In genomic region chr12:51049525-51049924, GRCh38 we compare ENCODE assay signal across 11 cellular contexts. TPM values are rescaled to one million over a fixed set of nuclear protein-coding genes. Genes with fewer than 3 reads are reported as not detected.
DNase-seq lines count a peak whose midpoint lies in the region; ATAC-seq, FAIRE-seq and TF ChIP-seq lines count a peak whose summit lies in the region.
"Had no signal": no experiment of that assay in that cellular context is flagged by ENCODE, and none has a peak within 500 bp of the region (broad histone marks: within the 10 kb centered on the region; RNA-seq: fewer than 3 reads in every experiment).

No MANE protein-coding gene starts in this region.

- H3K36me3 Mint-ChIP-seq in osteocyte (ENCODE audit: unreplicated experiment) = peaks cover 7% of the 10 kb centered on the region

- H4K20me1 ChIP-seq in OCI-LY1 (ENCODE audit: insufficient read depth, low read length) = no peaks in the 10 kb centered on the region
- peaks cover 0 to 3% of the 10 kb centered on the region in 2 experiments for H4K20me1 ChIP-seq in H1 (replicated peaks in 1 of 2; ENCODE audit: control insufficient read depth in 1 of 2, insufficient read depth in 2 of 2, low read length in 2 of 2)

- no peak overlapping the region for H4K91ac ChIP-seq in H1 (replicated peaks; ENCODE audit: insufficient read length, low read length)

- H3K36me3 ChIP-seq in OCI-LY1 (ENCODE audit: insufficient read depth, low read length) (peaks cover 26% of the 10 kb centered on the region), H1 (ENCODE audit: control insufficient read depth in 2 of 4, insufficient read depth in 4 of 4, low read length in 3 of 4) (peaks cover 6 to 19% (median 12%) of the 10 kb centered on the region in 4 experiments; a peak in 6 of 8 replicates), tibial nerve (peaks cover 0 to 43% (median 0%) of the 10 kb centered on the region in 3 donors)

- H2BK20ac ChIP-seq in H1 (ENCODE audit: low read length) = no peak overlapping the region

- peak overlapping the region; percentile 87 for H3K4me3 Mint-ChIP-seq in osteocyte (ENCODE audit: unreplicated experiment)

- H2AK5ac ChIP-seq in H1 (ENCODE audit: low read depth, low read length) = no peak overlapping the region

- no peak overlapping the region for H2BK120ac ChIP-seq in H1 (replicated peaks; ENCODE audit: low read depth, low read length)

- no peak overlapping the region for H3K14ac ChIP-seq in H1 (ENCODE audit: insufficient read length)

- H3K18ac ChIP-seq in H1 (ENCODE audit: extremely low read depth, low read length) = no peak overlapping the region

- no peak overlapping the region for H3K4ac ChIP-seq in H1 (replicated peaks; ENCODE audit: insufficient read length, low read depth, low read length)

- peaks cover 2% of the 10 kb centered on the region; the same call in 1 of the 2 replicates for H3K79me1 ChIP-seq in H1 (ENCODE audit: low read depth, low read length)

- H3K79me2 ChIP-seq in OCI-LY1 (ENCODE audit: insufficient read depth, low read length) (peaks cover 12% of the 10 kb centered on the region; the same call in 1 of the 2 replicates), H1 (ENCODE audit: control insufficient read depth in 1 of 2, insufficient read depth in 2 of 2, low read length in 2 of 2) (peaks cover 0 to 15% of the 10 kb centered on the region in 2 experiments; a peak in 1 of 4 replicates)

- H3K4me1 Mint-ChIP-seq in osteocyte (ENCODE audit: unreplicated experiment) = peaks cover 30% of the 10 kb centered on the region

- peaks cover 7% of the 10 kb centered on the region for H3K23me2 ChIP-seq in H1 (ENCODE audit: low read depth, low read length)

- no peaks in the 10 kb centered on the region for H3K27me3 Mint-ChIP-seq in osteocyte (ENCODE audit: unreplicated experiment)
- H3K27me3 Mint-ChIP-seq: dendritic cell treated with granulocyte-macrophage colony-stimulating factor and Interleukin-4, amounts not matched to agents 40 ng/mL and 50 ng/mL, for 4 days had no signal

- H2BK12ac ChIP-seq in H1 (ENCODE audit: low read depth, low read length) = no peak overlapping the region

- TF ChIP-seq CTCF in GM12864 (IDR thresholded peaks at IDR 0.05; ENCODE audit: low read depth, low read length, missing control alignments) = no peak
- no peak for TF ChIP-seq CTCF in OCI-LY1 (IDR thresholded peaks at IDR 0.05; ENCODE audit: low read length)
- TF ChIP-seq CTCF in H1 (IDR thresholded peaks at IDR 0.05; ENCODE audit: control extremely low read depth in 1 of 3, insufficient read depth in 1 of 3, low read depth in 1 of 3, low read length in 3 of 3) = no peak
- TF ChIP-seq CTCF in osteocyte (IDR thresholded peaks at IDR 0.05) = no peak
- TF ChIP-seq CTCF in tibial nerve (IDR thresholded peaks at IDR 0.05) = no peak

- no peak overlapping the region for H2BK15ac ChIP-seq in H1 (ENCODE audit: low read length)

- TF ChIP-seq EP300 in H1 (IDR thresholded peaks at IDR 0.05; ENCODE audit: borderline replicate concordance in 1 of 2, low read depth in 2 of 2, low read length in 2 of 2) (no peak), tibial nerve (IDR thresholded peaks at IDR 0.05) (no peak)

- no peak for TF ChIP-seq POLR2A in H1 (IDR thresholded peaks at IDR 0.05; ENCODE audit: control extremely low read depth in 1 of 2, low read depth in 2 of 2, low read length in 2 of 2)
- no peak for TF ChIP-seq POLR2A in tibial nerve (IDR thresholded peaks at IDR 0.05)

- H3K27me3 ChIP-seq in OCI-LY1 (ENCODE audit: insufficient read depth, low read length) (no peaks in the 10 kb centered on the region), H1 (replicated peaks in 1 of 4; ENCODE audit: control insufficient read depth in 3 of 4, extremely low read depth in 1 of 4, insufficient read depth in 3 of 4, low read length in 3 of 4) (no peaks in the 10 kb centered on the region), tibial nerve (no peaks in the 10 kb centered on the region)

- no peak overlapping the region for H2BK5ac ChIP-seq in H1 (ENCODE audit: low read depth, low read length)

- WGBS in H1 (ENCODE audit: extremely low coverage in 1 of 2, insufficient coverage in 1 of 2, insufficient read length in 1 of 2, insufficient replicate concordance in 2 of 2, low coverage in 1 of 2, low lambda C conversion rate in 2 of 2, missing lambda C conversion rate in 1 of 2), 2 experiments = 93% methylated on average over 3 of the region's 3 CpGs; no CpG with 5 or more reads in 1 of the 2 experiments
- WGBS in tibial nerve, 2 donors = 61 to 66% methylated on average over 3 of the region's 3 CpGs

- CTCF ChIA-PET in H1 (lab: Charles Lee; ENCODE audit: partially characterized antibody) = interaction anchor here (0.6 kb wide), 1 partner anchor 1108 kb away, joined by 3 read pairs; no protein-coding TSS in a partner anchor

- no peaks in the 10 kb centered on the region for H3K9me3 ChIP-seq in OCI-LY1 (ENCODE audit: low read length)
- H3K9me3 ChIP-seq in H1 (ENCODE audit: insufficient read depth in 2 of 2, low read depth in 1 of 2, low read length in 1 of 2) = no peaks in the 10 kb centered on the region
- no peaks in the 10 kb centered on the region for H3K9me3 ChIP-seq in tibial nerve

- H3K27ac Mint-ChIP-seq in osteocyte (ENCODE audit: unreplicated experiment) = no peak overlapping the region

- no peak overlapping the region for H3K23ac ChIP-seq in H1 (ENCODE audit: insufficient read length)

- TF ChIP-seq RAD21 in H1 (IDR thresholded peaks at IDR 0.05 in 1 of 2, conservative IDR thresholded peaks at IDR 0.05 in 1 of 2; ENCODE audit: low read depth in 2 of 2, low read length in 2 of 2) = no peak

- H3K9ac ChIP-seq in OCI-LY1 (ENCODE audit: low read length) (peak overlapping the region; percentile 84), H1 (replicated peaks in 1 of 4; ENCODE audit: extremely low read depth in 1 of 4, low read depth in 3 of 4, low read length in 3 of 4) (no peak overlapping the region)

- no peak for FAIRE-seq in H1 (lab: Jason Lieb, UNC)
- FAIRE-seq: GM12892 had no signal

- H3K56ac ChIP-seq in H1 (replicated peaks; ENCODE audit: insufficient read length, low read depth, low read length) = no peak overlapping the region

- DNase-seq in GM12864 (ENCODE audit: low read depth) (no peak), H1 (ENCODE audit: low read depth in 1 of 2, low spot score in 2 of 2) (no peak), osteocyte (ENCODE audit: extremely low spot score, unreplicated experiment) (no peak), foreskin melanocyte (no peak), tibial nerve (ENCODE audit: low spot score in 2 of 2) (no peak)
- DNase-seq: NCI-H1930 had no signal

- H3K4me1 ChIP-seq in OCI-LY1 (ENCODE audit: insufficient read depth, low read length, severe bottlenecking) = peaks cover 20% of the 10 kb centered on the region
- peaks cover 0 to 4% (median 1%) of the 10 kb centered on the region in 4 experiments; a peak in 3 of 7 replicates for H3K4me1 ChIP-seq in H1 (replicated peaks in 1 of 4; ENCODE audit: control insufficient read depth in 3 of 4, insufficient read depth in 4 of 4, low read length in 3 of 4)
- peaks cover 4 to 23% (median 19%) of the 10 kb centered on the region in 4 donors for H3K4me1 ChIP-seq in tibial nerve

- H3K27ac ChIP-seq in OCI-LY1 (ENCODE audit: low read depth, low read length, poor library complexity, severe bottlenecking) = no peak overlapping the region
- no peak overlapping the region for H3K27ac ChIP-seq in H1 (ENCODE audit: low read depth, low read length)
- H3K27ac ChIP-seq in tibial nerve = peak overlapping the region in 1 of 4 donors; percentile 86

- POLR2A ChIA-PET in H1 (lab: Charles Lee; ENCODE audit: partially characterized antibody) = interaction anchor here (0.6 to 2.4 kb wide), 5 partner anchors 23 to 155 kb away, joined by 3 to 10 read pairs (median 5); partner anchors contain the start of genes CSRNP2 and SLC11A2

- no peaks in the 10 kb centered on the region for H3K9me3 Mint-ChIP-seq in osteocyte (ENCODE audit: unreplicated experiment)
- H3K9me3 Mint-ChIP-seq: dendritic cell treated with granulocyte-macrophage colony-stimulating factor and Interleukin-4, amounts not matched to agents 40 ng/mL and 50 ng/mL, for 4 days had no signal

- no peaks in the 10 kb centered on the region for H3K9me2 ChIP-seq in OCI-LY1 (ENCODE audit: low read depth, low read length)

- no peak for ATAC-seq in GM21825 (IDR thresholded peaks at IDR 0.05; ENCODE audit: unreplicated experiment)
- ATAC-seq in GM21737 (IDR thresholded peaks at IDR 0.05; ENCODE audit: unreplicated experiment) = no peak

- no peak overlapping the region for H4K5ac ChIP-seq in H1 (ENCODE audit: insufficient read length, low read depth, low read length)

- H3K4me2 ChIP-seq in OCI-LY1 (ENCODE audit: low read length) = peak overlapping the region; percentile 88
- H3K4me2 ChIP-seq in H1 (ENCODE audit: insufficient read depth in 1 of 2, low read depth in 2 of 2, low read length in 2 of 2) = peak overlapping the region; percentile 81 to 96; a peak in 2 of 4 replicates

- H2AFZ ChIP-seq in OCI-LY1 (ENCODE audit: low read length) (no peak overlapping the region), H1 (ENCODE audit: low read length) (no peak overlapping the region)

- no peaks in the 10 kb centered on the region for H3F3A ChIP-seq in OCI-LY1 (ENCODE audit: insufficient read depth, low read length)

- H3K4me3 ChIP-seq in GM12864 (ENCODE audit: low read depth, low read length) (peak overlapping the region; percentile 75), OCI-LY1 (ENCODE audit: low read depth, low read length, poor library complexity, severe bottlenecking) (peak overlapping the region; percentile 75), H1 (ENCODE audit: extremely low read depth in 1 of 4, insufficient read depth in 2 of 4, low read depth in 3 of 4, low read length in 4 of 4) (peak overlapping the region in 2 of 4 experiments; percentile 53 to 76; a peak in 3 of 8 replicates), tibial nerve (peak overlapping the region in 1 of 4 donors; percentile 75)

- no peak overlapping the region for H4K8ac ChIP-seq in H1 (ENCODE audit: extremely low read depth, insufficient read depth, low read length)

RNA-seq across cellular contexts. Expression of gene LETMD1, which starts 1.4 kb away (rescaled TPM):
- total RNA-seq in H1 (2021; fragmentation: NEBNext Ultra II Directional; extraction: Animal tissue kit (Norgen Biotek cat#: 25700)) = 31.9 and 39.4 TPM in 2 replicates
- 52.0 and 65.3 TPM in 2 replicates for polyA plus RNA-seq in H1 (2011; rRNA removed)
- polyA plus RNA-seq in H1 (2011; cell fraction: cytosol; rRNA removed) = 70.9 TPM
- 74.8 TPM for polyA plus RNA-seq in H1 (2011; cell fraction: nucleus; rRNA removed)
- polyA plus RNA-seq in H1 (2012, experiment 1 of 2) = 54.7 to 66.8 TPM (median 60.2 TPM) in 4 replicates
- polyA plus RNA-seq in H1 (2012, experiment 2 of 2) = 40.4 TPM
- 39.1 TPM for polyA plus RNA-seq in H1 (2013, experiment 1 of 2)
- 38.6 TPM for polyA plus RNA-seq in H1 (2013, experiment 2 of 2)
- polyA minus RNA-seq in H1 (2011; rRNA and poly(A)+ RNA removed) = 79.6 and 89.9 TPM in 2 replicates
- 29.4 TPM for polyA minus RNA-seq in H1 (2011; cell fraction: cytosol; rRNA and poly(A)+ RNA removed)
- 37.1 TPM for polyA minus RNA-seq in H1 (2011; cell fraction: nucleus; rRNA and poly(A)+ RNA removed)
- total RNA-seq in osteocyte (44.9 and 45.6 TPM in 2 replicates), tibial nerve (10 to 100 TPM; 52.3 to 72.4 (median 66.7) TPM)

RNA-seq across cellular contexts. Expression of gene SLC11A2, which starts 23.3 kb away (rescaled TPM):
- total RNA-seq in H1 (2021; fragmentation: NEBNext Ultra II Directional; extraction: Animal tissue kit (Norgen Biotek cat#: 25700)) = 59.3 and 61.5 TPM in 2 replicates
- 42.8 and 55.0 TPM in 2 replicates for polyA plus RNA-seq in H1 (2011; rRNA removed)
- polyA plus RNA-seq in H1 (2011; cell fraction: cytosol; rRNA removed) = 47.5 TPM
- polyA plus RNA-seq in H1 (2011; cell fraction: nucleus; rRNA removed) = 67.8 TPM
- polyA plus RNA-seq in H1 (2012, experiment 1 of 2) = 31.7 to 50.0 TPM (median 40.8 TPM) in 4 replicates
- polyA plus RNA-seq in H1 (2012, experiment 2 of 2) = 6.9 TPM
- 47.6 TPM for polyA plus RNA-seq in H1 (2013, experiment 1 of 2)
- 48.7 TPM for polyA plus RNA-seq in H1 (2013, experiment 2 of 2)
- polyA minus RNA-seq in H1 (2011; rRNA and poly(A)+ RNA removed) = 129 and 143 TPM in 2 replicates
- 41.7 TPM for polyA minus RNA-seq in H1 (2011; cell fraction: cytosol; rRNA and poly(A)+ RNA removed)
- 77.3 TPM for polyA minus RNA-seq in H1 (2011; cell fraction: nucleus; rRNA and poly(A)+ RNA removed)
- total RNA-seq in osteocyte (42.6 and 51.8 TPM in 2 replicates), tibial nerve (10 to 100 TPM; 44.0 to 81.9 (median 51.2) TPM)

RNA-seq across cellular contexts. Expression of gene CSRNP2, which starts 33.9 kb away (rescaled TPM):
- 31.9 and 34.0 TPM in 2 replicates for total RNA-seq in H1 (2021; fragmentation: NEBNext Ultra II Directional; extraction: Animal tissue kit (Norgen Biotek cat#: 25700))
- polyA plus RNA-seq in H1 (2011; rRNA removed) = 11.3 and 13.7 TPM in 2 replicates
- 13.9 TPM for polyA plus RNA-seq in H1 (2011; cell fraction: cytosol; rRNA removed)
- polyA plus RNA-seq in H1 (2011; cell fraction: nucleus; rRNA removed) = 13.2 TPM
- 15.2 to 17.1 TPM (median 16.4 TPM) in 4 replicates for polyA plus RNA-seq in H1 (2012, experiment 1 of 2)
- polyA plus RNA-seq in H1 (2012, experiment 2 of 2) = 9.8 TPM
- 13.0 TPM for polyA plus RNA-seq in H1 (2013, experiment 1 of 2)
- 12.3 TPM for polyA plus RNA-seq in H1 (2013, experiment 2 of 2)
- polyA minus RNA-seq in H1 (2011; rRNA and poly(A)+ RNA removed) = 17.2 and 23.8 TPM in 2 replicates
- 19.9 TPM for polyA minus RNA-seq in H1 (2011; cell fraction: cytosol; rRNA and poly(A)+ RNA removed)
- 18.7 TPM for polyA minus RNA-seq in H1 (2011; cell fraction: nucleus; rRNA and poly(A)+ RNA removed)
- 45.1 and 49.0 TPM in 2 replicates for total RNA-seq in osteocyte
- 10 to 100 TPM; 22.6 to 36.2 (median 31.1) TPM for total RNA-seq in tibial nerve
